ENCODE assay signal across 8 cellular contexts in genomic region chr11:44949160-44950035, GRCh38. TPM values are rescaled to one million over a fixed set of nuclear protein-coding genes. Genes with fewer than 3 reads are reported as not detected.
DNase-seq lines count a peak whose midpoint lies in the region; ATAC-seq and TF ChIP-seq lines count a peak whose summit lies in the region.

No MANE protein-coding gene starts in this region.

- H3K27ac ChIP-seq in lung (ENCODE audit: low read depth in 1 of 2, low read length in 1 of 2) (peak overlapping the region in 1 of 2 donors; percentile 76), suprapubic skin (peak overlapping the region; percentile 84)

- TF ChIP-seq EP300 in suprapubic skin (IDR thresholded peaks at IDR 0.05): no peak

- H3K4me1 ChIP-seq in lung (ENCODE audit: control insufficient read depth in 2 of 2, insufficient read depth in 2 of 2, low read length in 2 of 2): peaks cover 0 to 17% of the 10 kb centered on the region in 2 donors
- H3K4me1 ChIP-seq in suprapubic skin: peaks cover 48% of the 10 kb centered on the region

- peak; percentile 77 for DNase-seq in Right ventricle myocardium inferior (ENCODE audit: missing footprints)
- DNase-seq in cardiac septum (ENCODE audit: low spot score): no peak
- peak; percentile 11 for DNase-seq in SKM-1 (lab: John Stamatoyannopoulos, UW; ENCODE audit: unreplicated experiment)
- peak; percentile 72 for DNase-seq in dermis blood vessel endothelial cell
- peak; percentile 39 for DNase-seq in lung (ENCODE audit: low spot score)
- DNase-seq in suprapubic skin (ENCODE audit: low spot score in 2 of 2): no peak
- no peak for DNase-seq in activated CD4-positive, CD25-positive, alpha-beta regulatory T cell treated with anti-CD3 and anti-CD28 coated beads, Interleukin-2, amount 50 U/mL, for 72 hours
- DNase-seq in inferior parietal cortex (ENCODE audit: extremely low spot score): no peak

- H3K9me3 ChIP-seq in lung (ENCODE audit: control insufficient read depth in 2 of 2, insufficient read depth in 1 of 2, low read length in 1 of 2) (no peaks in the 10 kb centered on the region), suprapubic skin (no peaks in the 10 kb centered on the region)

- peaks cover 0 to 10% of the 10 kb centered on the region in 2 donors for H3K36me3 ChIP-seq in lung (ENCODE audit: control insufficient read depth in 2 of 2, insufficient read depth in 2 of 2, low read length in 2 of 2)
- H3K36me3 ChIP-seq in suprapubic skin: no peaks in the 10 kb centered on the region

- ATAC-seq in Right ventricle myocardium inferior: no peak
- peak; percentile 28 for ATAC-seq in lung (ENCODE audit: insufficient read depth, low FRiP score)

- intact Hi-C loops in Right ventricle myocardium inferior (cut with DNase I): loop anchor here (5.0 kb wide), 3 partner anchors 43 to 138 kb away; no protein-coding TSS in a partner anchor
- intact Hi-C loops in cardiac septum (cut with DNase I): loop anchor here (2.0 to 5.0 kb wide), 2 partner anchors 41 to 78 kb away; no protein-coding TSS in a partner anchor

- TF ChIP-seq CTCF in lung (IDR thresholded peaks at IDR 0.05; ENCODE audit: control extremely low read depth, extremely low read depth) (peak; percentile 5), suprapubic skin (IDR thresholded peaks at IDR 0.05) (peak in 1 of 2 donors; percentile 44)

- TF ChIP-seq POLR2A in suprapubic skin (IDR thresholded peaks at IDR 0.05): no peak

- peak overlapping the region; percentile 78 for H3K4me3 ChIP-seq in lung
- H3K4me3 ChIP-seq in suprapubic skin: peak overlapping the region; percentile 96

- H3K27me3 ChIP-seq in lung (ENCODE audit: control insufficient read depth, insufficient read depth): no peaks in the 10 kb centered on the region
- H3K27me3 ChIP-seq in suprapubic skin: no peaks in the 10 kb centered on the region

- 5 to 6% methylated on average over 47 to 57 of the region's 57 CpGs for WGBS in lung, 2 donors
- WGBS in suprapubic skin: 25% methylated on average over 8 of the region's 57 CpGs

RNA-seq across cellular contexts. Expression of gene TP53I11, which starts 1.3 kb away (rescaled TPM):
- total RNA-seq in Right ventricle myocardium inferior: 59.1 TPM
- 38.4 TPM for total RNA-seq in cardiac septum
- total RNA-seq in dermis blood vessel endothelial cell: 31.0 and 47.1 TPM in 2 replicates
- total RNA-seq in lung: 100 to 1,000 TPM in 1 of 2 donors, 10 to 100 TPM in 1; 51.2 to 134 TPM
- polyA plus RNA-seq in lung: 10 to 100 TPM; 64.9 to 79.0 TPM
- 10 to 100 TPM; 58.0 to 91.5 (median 70.6) TPM for total RNA-seq in suprapubic skin

Comparison
In these comparisons a context has a peak if more than half of its experiments do, and no peak if none do; other contexts are left out.
1. DNase-seq: peak in Right ventricle myocardium inferior (single experiment), SKM-1 (single experiment), dermis blood vessel endothelial cell (single experiment) and lung (single experiment); none in cardiac septum (single experiment), suprapubic skin (0 of 2), activated CD4-positive, CD25-positive, alpha-beta regulatory T cell treated with anti-CD3 and anti-CD28 coated beads, Interleukin-2, amount 50 U/mL, for 72 hours (single experiment) and inferior parietal cortex (single experiment).